In genomic region chr1:180916771-180917170, GRCh38 we compare ENCODE assay signal across 19 cellular contexts.
"Had no signal": no experiment of that assay in that cellular context is flagged by ENCODE, and none has a peak within 500 bp of the region (broad histone marks: within the 10 kb centered on the region; RNA-seq: fewer than 3 reads in every experiment).

No MANE protein-coding gene starts in this region.

- ATAC-seq: activated CD8-positive, alpha-beta T cell treated with anti-CD3 and anti-CD28 coated beads, Interleukin-2, amount 10 ng/mL, durations not matched to agents 7 days and 5 days; Right ventricle myocardium inferior; T-helper 17 cell had no signal

- H3K36me3 ChIP-seq: breast epithelium had no signal

- H3K27ac ChIP-seq: breast epithelium, SJSA1 had no signal

- H3K27ac Mint-ChIP-seq: activated CD8-positive, alpha-beta T cell treated with anti-CD3 and anti-CD28 coated beads, Interleukin-2, amount 10 ng/mL, durations not matched to agents 7 days and 5 days; activated naive CD4-positive, alpha-beta T cell treated with anti-CD3 and anti-CD28 coated beads, Interleukin-2, amount 50 U/mL, for 24 hours; T-helper 17 cell; WTC11 had no signal

- H3K36me3 Mint-ChIP-seq: activated naive CD4-positive, alpha-beta T cell treated with anti-CD3 and anti-CD28 coated beads, Interleukin-2, amount 50 U/mL, for 24 hours; WTC11 had no signal

- H3K4me3 Mint-ChIP-seq: activated CD8-positive, alpha-beta T cell treated with anti-CD3 and anti-CD28 coated beads, Interleukin-2, amount 10 ng/mL, durations not matched to agents 7 days and 5 days; activated naive CD4-positive, alpha-beta T cell treated with anti-CD3 and anti-CD28 coated beads, Interleukin-2, amount 50 U/mL, for 24 hours; T-helper 17 cell; WTC11 had no signal

- H3K27me3 ChIP-seq: SJSA1 had no signal

- H3K4me1 ChIP-seq: breast epithelium had no signal

- H3K9me3 ChIP-seq: breast epithelium, SJSA1 had no signal

- H3K4me1 Mint-ChIP-seq: activated naive CD4-positive, alpha-beta T cell treated with anti-CD3 and anti-CD28 coated beads, Interleukin-2, amount 50 U/mL, for 24 hours; T-helper 17 cell had no signal

- H3K9me3 Mint-ChIP-seq: activated naive CD4-positive, alpha-beta T cell treated with anti-CD3 and anti-CD28 coated beads, Interleukin-2, amount 50 U/mL, for 24 hours; WTC11 had no signal

- H3K4me3 ChIP-seq: breast epithelium, SJSA1 had no signal

- DNase-seq: activated CD4-positive, alpha-beta T cell treated with anti-CD3 and anti-CD28 coated beads for 48 hours; activated CD4-positive, alpha-beta T cell treated with anti-CD3 and anti-CD28 coated beads, Interleukin-2, amount 50 U/mL, for 4 hours; activated CD4-positive, CD25-positive, alpha-beta regulatory T cell treated with anti-CD3 and anti-CD28 coated beads, Interleukin-2, amount 50 U/mL, for 72 hours; activated CD8-positive, alpha-beta memory T cell treated with anti-CD3 and anti-CD28 coated beads, Interleukin-2, amount 50 U/mL, for 48 hours; activated CD8-positive, alpha-beta T cell treated with anti-CD3 and anti-CD28 coated beads, Interleukin-2, amount 10 ng/mL, durations not matched to agents 7 days and 5 days; activated naive CD4-positive, alpha-beta T cell; activated T-cell treated with anti-CD3 and anti-CD28 coated beads, Interleukin-2, amount 50 U/mL, for 1 hour; NCI-H1105 treated with DMSO at 0.1 percent for 48 hours; NCI-H1436 treated with DMSO at 0.1 percent for 48 hours; NCI-H187 treated with DMSO at 0.1 percent for 48 hours; NCI-H2081 treated with DMSO at 0.1 percent for 48 hours; NCI-H526 treated with DMSO at 0.1 percent for 48 hours; T-helper 17 cell; T-helper 9 cell had no signal
